1 cellular context compared by ENCODE assay signal in genomic region chr2:3481011-3481400, GRCh38.
TF ChIP-seq lines count a peak whose summit lies in the region.

No MANE protein-coding gene starts in this region.

TF ChIP-seq in HepG2, 621 proteins besides CTCF, POLR2A, EP300 and RAD21 (continued from another document):
- no peak for TF ChIP-seq GATAD2A (CRISPR knock-in tag; IDR thresholded peaks at IDR 0.05)
- TF ChIP-seq ZNF335 (CRISPR knock-in tag; IDR thresholded peaks at IDR 0.05), result no peak
- no peak for TF ChIP-seq U2AF2 (IDR thresholded peaks at IDR 0.05; ENCODE audit: low read depth, low read length)
- peak; percentile 75 for TF ChIP-seq ZNF121 (CRISPR knock-in tag; IDR thresholded peaks at IDR 0.05)
- TF ChIP-seq THYN1 (CRISPR knock-in tag; IDR thresholded peaks at IDR 0.05; ENCODE audit: borderline replicate concordance, low read depth), result no peak
- no peak for TF ChIP-seq TOPORS (CRISPR knock-in tag; IDR thresholded peaks at IDR 0.05)
- TF ChIP-seq, protein P1, sequence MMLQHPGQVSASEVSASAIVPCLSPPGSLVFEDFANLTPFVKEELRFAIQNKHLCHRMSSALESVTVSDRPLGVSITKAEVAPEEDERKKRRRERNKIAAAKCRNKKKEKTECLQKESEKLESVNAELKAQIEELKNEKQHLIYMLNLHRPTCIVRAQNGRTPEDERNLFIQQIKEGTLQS (CRISPR knock-in tag; IDR thresholded peaks at IDR 0.05), result no peak
- no peak for TF ChIP-seq ZNF749 (CRISPR knock-in tag; IDR thresholded peaks at IDR 0.05; ENCODE audit: borderline replicate concordance)
- no peak for TF ChIP-seq ZNF589 (CRISPR knock-in tag; conservative IDR thresholded peaks at IDR 0.05)
- TF ChIP-seq CBX1 (IDR thresholded peaks at IDR 0.05; ENCODE audit: low read depth), result no peak
- TF ChIP-seq, protein P2, sequence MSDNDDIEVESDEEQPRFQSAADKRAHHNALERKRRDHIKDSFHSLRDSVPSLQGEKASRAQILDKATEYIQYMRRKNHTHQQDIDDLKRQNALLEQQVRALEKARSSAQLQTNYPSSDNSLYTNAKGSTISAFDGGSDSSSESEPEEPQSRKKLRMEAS (IDR thresholded peaks at IDR 0.05), result 0 out of 2 replicates have a peak, but pooled peaks have one; percentile 2
- no peak for TF ChIP-seq NR1H2 (CRISPR knock-in tag; IDR thresholded peaks at IDR 0.05; ENCODE audit: borderline replicate concordance, low read depth)
- no peak for TF ChIP-seq MZF1 (CRISPR knock-in tag; IDR thresholded peaks at IDR 0.05; ENCODE audit: borderline replicate concordance)
- TF ChIP-seq PAXIP1 (CRISPR knock-in tag; conservative IDR thresholded peaks at IDR 0.05), result peak; percentile 30; the same call in 1 of the 2 replicates
- TF ChIP-seq ZNF460 (CRISPR knock-in tag; IDR thresholded peaks at IDR 0.05; ENCODE audit: borderline replicate concordance), result peak; percentile 37; the same call in 1 of the 2 replicates
- TF ChIP-seq ETV5 (CRISPR knock-in tag; IDR thresholded peaks at IDR 0.05; ENCODE audit: borderline replicate concordance), result no peak
- TF ChIP-seq LCORL (IDR thresholded peaks at IDR 0.05), result no peak
- 0 out of 2 replicates have a peak, but pooled peaks have one; percentile 3 for TF ChIP-seq LCORL (CRISPR knock-in tag; IDR thresholded peaks at IDR 0.05)
- no peak for TF ChIP-seq HMG20B (CRISPR knock-in tag; conservative IDR thresholded peaks at IDR 0.05)
- TF ChIP-seq DPF2 (CRISPR knock-in tag; IDR thresholded peaks at IDR 0.05; ENCODE audit: borderline replicate concordance, low read depth), result no peak
- TF ChIP-seq, protein P3, sequence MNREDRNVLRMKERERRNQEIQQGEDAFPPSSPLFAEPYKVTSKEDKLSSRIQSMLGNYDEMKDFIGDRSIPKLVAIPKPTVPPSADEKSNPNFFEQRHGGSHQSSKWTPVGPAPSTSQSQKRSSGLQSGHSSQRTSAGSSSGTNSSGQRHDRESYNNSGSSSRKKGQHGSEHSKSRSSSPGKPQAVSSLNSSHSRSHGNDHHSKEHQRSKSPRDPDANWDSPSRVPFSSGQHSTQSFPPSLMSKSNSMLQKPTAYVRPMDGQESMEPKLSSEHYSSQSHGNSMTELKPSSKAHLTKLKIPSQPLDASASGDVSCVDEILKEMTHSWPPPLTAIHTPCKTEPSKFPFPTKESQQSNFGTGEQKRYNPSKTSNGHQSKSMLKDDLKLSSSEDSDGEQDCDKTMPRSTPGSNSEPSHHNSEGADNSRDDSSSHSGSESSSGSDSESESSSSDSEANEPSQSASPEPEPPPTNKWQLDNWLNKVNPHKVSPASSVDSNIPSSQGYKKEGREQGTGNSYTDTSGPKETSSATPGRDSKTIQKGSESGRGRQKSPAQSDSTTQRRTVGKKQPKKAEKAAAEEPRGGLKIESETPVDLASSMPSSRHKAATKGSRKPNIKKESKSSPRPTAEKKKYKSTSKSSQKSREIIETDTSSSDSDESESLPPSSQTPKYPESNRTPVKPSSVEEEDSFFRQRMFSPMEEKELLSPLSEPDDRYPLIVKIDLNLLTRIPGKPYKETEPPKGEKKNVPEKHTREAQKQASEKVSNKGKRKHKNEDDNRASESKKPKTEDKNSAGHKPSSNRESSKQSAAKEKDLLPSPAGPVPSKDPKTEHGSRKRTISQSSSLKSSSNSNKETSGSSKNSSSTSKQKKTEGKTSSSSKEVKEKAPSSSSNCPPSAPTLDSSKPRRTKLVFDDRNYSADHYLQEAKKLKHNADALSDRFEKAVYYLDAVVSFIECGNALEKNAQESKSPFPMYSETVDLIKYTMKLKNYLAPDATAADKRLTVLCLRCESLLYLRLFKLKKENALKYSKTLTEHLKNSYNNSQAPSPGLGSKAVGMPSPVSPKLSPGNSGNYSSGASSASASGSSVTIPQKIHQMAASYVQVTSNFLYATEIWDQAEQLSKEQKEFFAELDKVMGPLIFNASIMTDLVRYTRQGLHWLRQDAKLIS (CRISPR knock-in tag; IDR thresholded peaks at IDR 0.05), result no peak
TF ChIP-seq in HepG2: peak in this region for 5.
